In the genomic region with DNA sequence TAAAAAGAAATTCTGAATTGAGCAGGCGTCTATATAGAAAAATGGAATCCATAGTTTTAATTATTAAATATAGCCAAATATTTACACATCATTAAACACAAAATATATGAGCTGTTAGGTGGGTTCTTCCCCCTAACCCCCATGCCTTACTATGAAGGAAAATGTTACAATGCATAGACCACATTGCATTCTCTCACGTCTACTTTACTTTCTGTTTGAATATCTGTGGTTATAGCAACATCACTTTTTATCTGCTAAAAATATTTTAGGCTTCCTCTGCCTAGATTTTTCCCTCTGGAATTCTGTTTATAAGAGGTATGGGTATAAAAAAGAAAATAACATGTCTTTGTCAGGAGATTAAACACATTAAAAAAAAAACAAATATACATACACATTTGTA, we compare ENCODE assay signal across 21 cellular contexts.
DNase-seq lines count a peak whose midpoint lies in the region; ATAC-seq, FAIRE-seq and TF ChIP-seq lines count a peak whose summit lies in the region.
"Had no signal": no experiment of that assay in that cellular context is flagged by ENCODE, and none has a peak within 500 bp of the region (broad histone marks: within the 10 kb centered on the region; RNA-seq: fewer than 3 reads in every experiment).

No MANE protein-coding gene starts in this region.

- no peak for TF ChIP-seq EP300 in HepG2 (IDR thresholded peaks at IDR 0.05; ENCODE audit: low read depth in 2 of 2, low read length in 2 of 2)
- no peak for TF ChIP-seq EP300 in HepG2 (CRISPR knock-in tag; IDR thresholded peaks at IDR 0.05; ENCODE audit: borderline replicate concordance)

- no peaks in the 10 kb centered on the region for H3K36me3 ChIP-seq in HepG2 (replicated peaks in 1 of 2; ENCODE audit: control insufficient read depth in 1 of 2, insufficient read depth in 2 of 2, low read length in 2 of 2)
- H3K36me3 ChIP-seq: BE2C, heart right ventricle, left lung, neural progenitor cell had no signal

- TF ChIP-seq CTCF in nephron (IDR thresholded peaks at IDR 0.05; ENCODE audit: unreplicated experiment in 3 of 3) (no peak), HepG2 (CRISPR knock-in tag; IDR thresholded peaks at IDR 0.05) (no peak)

- H3K27ac ChIP-seq in HepG2 (ENCODE audit: extremely low read length, insufficient read depth, low read length), result no peak overlapping the region
- H3K27ac ChIP-seq: heart right ventricle, neural progenitor cell had no signal

- no peak overlapping the region for H3K4me3 Mint-ChIP-seq in activated CD8-positive, alpha-beta memory T cell treated with anti-CD3 and anti-CD28 coated beads, Interleukin-2, amount 10 ng/mL, durations not matched to agents 7 days and 5 days
- peak overlapping the region; percentile 50 for H3K4me3 Mint-ChIP-seq in activated naive CD8-positive, alpha-beta T cell treated with anti-CD3 and anti-CD28 coated beads, Interleukin-2, amount 10 ng/mL, durations not matched to agents 7 days and 5 days
- no peak overlapping the region for H3K4me3 Mint-ChIP-seq in nephron
- no peak overlapping the region for H3K4me3 Mint-ChIP-seq in activated naive CD4-positive, alpha-beta T cell treated with anti-CD3 and anti-CD28 coated beads, Interleukin-2, amount 10 ng/mL, durations not matched to agents 7 days and 5 days
- H3K4me3 Mint-ChIP-seq: neural progenitor cell had no signal

- H3K4me1 Mint-ChIP-seq in activated CD8-positive, alpha-beta memory T cell treated with anti-CD3 and anti-CD28 coated beads, Interleukin-2, amount 10 ng/mL, durations not matched to agents 7 days and 5 days, result peaks cover 38% of the 10 kb centered on the region
- peaks cover 27% of the 10 kb centered on the region for H3K4me1 Mint-ChIP-seq in activated naive CD8-positive, alpha-beta T cell treated with anti-CD3 and anti-CD28 coated beads, Interleukin-2, amount 10 ng/mL, durations not matched to agents 7 days and 5 days
- H3K4me1 Mint-ChIP-seq in nephron, result peaks cover 67% of the 10 kb centered on the region
- peaks cover 21% of the 10 kb centered on the region for H3K4me1 Mint-ChIP-seq in activated naive CD4-positive, alpha-beta T cell treated with anti-CD3 and anti-CD28 coated beads, Interleukin-2, amount 10 ng/mL, durations not matched to agents 7 days and 5 days

- POLR2A ChIA-PET in activated naive CD8-positive, alpha-beta T cell treated with anti-CD3 and anti-CD28 coated beads, Interleukin-2, amount 10 ng/mL, durations not matched to agents 7 days and 5 days (lab: Charles Lee), result no interaction called here
- POLR2A ChIA-PET in HepG2 (lab: Yijun Ruan, JAX), result no interaction called here

- H3K9ac ChIP-seq in HepG2 (ENCODE audit: insufficient read depth, low read depth, low read length), result no peak overlapping the region
- H3K9ac ChIP-seq: neural progenitor cell had no signal

- H3K9me3 Mint-ChIP-seq in activated CD8-positive, alpha-beta memory T cell treated with anti-CD3 and anti-CD28 coated beads, Interleukin-2, amount 10 ng/mL, durations not matched to agents 7 days and 5 days (ENCODE audit: low read depth), result no peaks in the 10 kb centered on the region
- no peaks in the 10 kb centered on the region for H3K9me3 Mint-ChIP-seq in activated naive CD8-positive, alpha-beta T cell treated with anti-CD3 and anti-CD28 coated beads, Interleukin-2, amount 10 ng/mL, durations not matched to agents 7 days and 5 days
- H3K9me3 Mint-ChIP-seq in nephron, result no peaks in the 10 kb centered on the region
- no peaks in the 10 kb centered on the region for H3K9me3 Mint-ChIP-seq in activated naive CD4-positive, alpha-beta T cell treated with anti-CD3 and anti-CD28 coated beads, Interleukin-2, amount 10 ng/mL, durations not matched to agents 7 days and 5 days
- H3K9me3 Mint-ChIP-seq: immature natural killer cell, neural progenitor cell had no signal

- in situ Hi-C loops in HepG2 (cut with HindIII; ENCODE audit: extremely low pct_ligation_motif_present, low pct_unique_long_range_greater_than_20kb), result no loop called here

- no peaks in the 10 kb centered on the region for H3K9me3 ChIP-seq in HepG2 (ENCODE audit: low read length)
- H3K9me3 ChIP-seq: BE2C, Caco-2, heart right ventricle, left lung, mucosa of descending colon had no signal

- peaks cover 12% of the 10 kb centered on the region for H3K27me3 Mint-ChIP-seq in activated CD8-positive, alpha-beta memory T cell treated with anti-CD3 and anti-CD28 coated beads, Interleukin-2, amount 10 ng/mL, durations not matched to agents 7 days and 5 days
- no peaks in the 10 kb centered on the region for H3K27me3 Mint-ChIP-seq in activated naive CD8-positive, alpha-beta T cell treated with anti-CD3 and anti-CD28 coated beads, Interleukin-2, amount 10 ng/mL, durations not matched to agents 7 days and 5 days
- H3K27me3 Mint-ChIP-seq in nephron (ENCODE audit: low read depth), result peaks cover 3% of the 10 kb centered on the region
- peaks cover 25% of the 10 kb centered on the region for H3K27me3 Mint-ChIP-seq in activated naive CD4-positive, alpha-beta T cell treated with anti-CD3 and anti-CD28 coated beads, Interleukin-2, amount 10 ng/mL, durations not matched to agents 7 days and 5 days

- H3K79me2 ChIP-seq in HepG2 (ENCODE audit: insufficient read depth, low read length), result no peaks in the 10 kb centered on the region

- no peak for TF ChIP-seq POLR2A in HepG2 (IDR thresholded peaks at IDR 0.05; ENCODE audit: insufficient read depth in 1 of 2, low read depth in 2 of 2, low read length in 2 of 2)

- no peak for DNase-seq in activated CD8-positive, alpha-beta memory T cell treated with anti-CD3 and anti-CD28 coated beads, Interleukin-2, amount 10 ng/mL, durations not matched to agents 7 days and 5 days
- no peak for DNase-seq in activated CD8-positive, alpha-beta memory T cell treated with anti-CD3 and anti-CD28 coated beads, Interleukin-2, amount 50 U/mL, for 48 hours
- DNase-seq in activated naive CD8-positive, alpha-beta T cell treated with anti-CD3 and anti-CD28 coated beads, Interleukin-2, amount 10 ng/mL, durations not matched to agents 7 days and 5 days, result no peak
- DNase-seq in Ammon's horn (ENCODE audit: low spot score) (no peak), HepG2 (ENCODE audit: low spot score) (no peak), globus pallidus (ENCODE audit: low spot score) (no peak)
- no peak for DNase-seq in activated naive CD4-positive, alpha-beta T cell treated with anti-CD3 and anti-CD28 coated beads, Interleukin-2, amount 10 ng/mL, durations not matched to agents 7 days and 5 days
- DNase-seq: 8988T; activated CD4-positive, CD25-positive, alpha-beta regulatory T cell treated with anti-CD3 and anti-CD28 coated beads, Interleukin-2, amount 50 U/mL, for 72 hours; BE2C; Caco-2; cortex of kidney; heart right ventricle; immature natural killer cell; Kasumi-1; left lung; mucosa of descending colon; stimulated activated CD4-positive, alpha-beta T cell treated with anti-CD3 and anti-CD28 coated beads, Interleukin-1b, Interleukin-23, amount 100 ng/mL, for 48 hours had no signal

- H3K4me1 ChIP-seq in HepG2 (ENCODE audit: insufficient read depth, low read length), result peaks cover 12% of the 10 kb centered on the region
- H3K4me1 ChIP-seq: BE2C had no signal

- no TSS peak for BruUV-seq in HepG2 (replicated peaks; lab: Mats Ljungman, UMichigan)

- peak; percentile 72 for ATAC-seq in activated CD8-positive, alpha-beta memory T cell treated with anti-CD3 and anti-CD28 coated beads, Interleukin-2, amount 10 ng/mL, durations not matched to agents 7 days and 5 days
- peak; percentile 43 for ATAC-seq in activated naive CD8-positive, alpha-beta T cell treated with anti-CD3 and anti-CD28 coated beads, Interleukin-2, amount 10 ng/mL, durations not matched to agents 7 days and 5 days (ENCODE audit: low read depth)
- ATAC-seq in HepG2, result no peak
- ATAC-seq: heart right ventricle, mucosa of descending colon, Right ventricle myocardium inferior had no signal

- H4K20me1 ChIP-seq in HepG2 (ENCODE audit: insufficient read depth, low read length), result no peaks in the 10 kb centered on the region

- peaks cover 3 to 18% of the 10 kb centered on the region in 2 experiments; a peak in 3 of 5 replicates for H3K27me3 ChIP-seq in HepG2 (ENCODE audit: control insufficient read depth in 1 of 2, insufficient read depth in 2 of 2, low read length in 2 of 2)
- H3K27me3 ChIP-seq: BE2C, heart right ventricle, left lung, neural progenitor cell had no signal

- H3K36me3 Mint-ChIP-seq in activated CD8-positive, alpha-beta memory T cell treated with anti-CD3 and anti-CD28 coated beads, Interleukin-2, amount 10 ng/mL, durations not matched to agents 7 days and 5 days, result peaks cover 5% of the 10 kb centered on the region
- no peaks in the 10 kb centered on the region for H3K36me3 Mint-ChIP-seq in activated naive CD8-positive, alpha-beta T cell treated with anti-CD3 and anti-CD28 coated beads, Interleukin-2, amount 10 ng/mL, durations not matched to agents 7 days and 5 days
- no peaks in the 10 kb centered on the region for H3K36me3 Mint-ChIP-seq in nephron (ENCODE audit: low read depth)
- peaks cover 5% of the 10 kb centered on the region for H3K36me3 Mint-ChIP-seq in activated naive CD4-positive, alpha-beta T cell treated with anti-CD3 and anti-CD28 coated beads, Interleukin-2, amount 10 ng/mL, durations not matched to agents 7 days and 5 days
- H3K36me3 Mint-ChIP-seq: immature natural killer cell had no signal

- H3K4me3 ChIP-seq in HepG2 (replicated peaks in 1 of 3; ENCODE audit: insufficient read depth in 1 of 3, low read depth in 2 of 3, low read length in 3 of 3), result no peak overlapping the region
- H3K4me3 ChIP-seq: heart right ventricle, left lung, mucosa of descending colon, neural progenitor cell had no signal

- no peak for TF ChIP-seq RAD21 in HepG2 (CRISPR knock-in tag; IDR thresholded peaks at IDR 0.05)

- H3K4me2 ChIP-seq in HepG2 (ENCODE audit: low read depth, low read length), result no peak overlapping the region

- no peak overlapping the region for H2AFZ ChIP-seq in HepG2 (ENCODE audit: low read length)
- H2AFZ ChIP-seq: neural progenitor cell had no signal

- CTCF ChIA-PET in activated CD8-positive, alpha-beta memory T cell treated with anti-CD3 and anti-CD28 coated beads, Interleukin-2, amount 10 ng/mL, durations not matched to agents 7 days and 5 days (lab: Charles Lee), result interaction anchor here (0.5 to 3.3 kb wide), 5 partner anchors 10 to 341 kb away, joined by 3 to 12 read pairs (median 3); no protein-coding TSS in a partner anchor
- CTCF ChIA-PET in HepG2 (lab: Yijun Ruan, JAX; ENCODE audit: low intra/inter-chr PET ratio, low total read pairs), result no interaction called here
- CTCF ChIA-PET in activated naive CD4-positive, alpha-beta T cell treated with anti-CD3 and anti-CD28 coated beads, Interleukin-2, amount 10 ng/mL, durations not matched to agents 7 days and 5 days (lab: Charles Lee), result no interaction called here

- no peak for FAIRE-seq in HepG2 (lab: Jason Lieb, UNC)

- intact Hi-C loops in HepG2 (cut with micrococcal nuclease; ENCODE audit: unreplicated experiment), result no loop called here

- 51% methylated on average over 2 of the region's 2 CpGs for WGBS in HepG2 (ENCODE audit: low lambda C conversion rate)

- H3K27ac Mint-ChIP-seq in activated CD8-positive, alpha-beta memory T cell treated with anti-CD3 and anti-CD28 coated beads, Interleukin-2, amount 10 ng/mL, durations not matched to agents 7 days and 5 days, result no peak overlapping the region
- H3K27ac Mint-ChIP-seq in activated naive CD8-positive, alpha-beta T cell treated with anti-CD3 and anti-CD28 coated beads, Interleukin-2, amount 10 ng/mL, durations not matched to agents 7 days and 5 days, result no peak overlapping the region
- H3K27ac Mint-ChIP-seq in nephron, result peak overlapping the region; percentile 71 to 93 (median 90)
- no peak overlapping the region for H3K27ac Mint-ChIP-seq in activated naive CD4-positive, alpha-beta T cell treated with anti-CD3 and anti-CD28 coated beads, Interleukin-2, amount 10 ng/mL, durations not matched to agents 7 days and 5 days

Comparison
In these comparisons a context has a peak if more than half of its experiments do, and no peak if none do; other contexts are left out.
1. H3K27ac Mint-ChIP-seq: peak in nephron (3 of 3); none in activated CD8-positive, alpha-beta memory T cell treated with anti-CD3 and anti-CD28 coated beads, Interleukin-2, amount 10 ng/mL, durations not matched to agents 7 days and 5 days (single experiment), activated naive CD8-positive, alpha-beta T cell treated with anti-CD3 and anti-CD28 coated beads, Interleukin-2, amount 10 ng/mL, durations not matched to agents 7 days and 5 days (single experiment) and activated naive CD4-positive, alpha-beta T cell treated with anti-CD3 and anti-CD28 coated beads, Interleukin-2, amount 10 ng/mL, durations not matched to agents 7 days and 5 days (single experiment).